8 cellular contexts compared by ENCODE assay signal in the genomic region with DNA sequence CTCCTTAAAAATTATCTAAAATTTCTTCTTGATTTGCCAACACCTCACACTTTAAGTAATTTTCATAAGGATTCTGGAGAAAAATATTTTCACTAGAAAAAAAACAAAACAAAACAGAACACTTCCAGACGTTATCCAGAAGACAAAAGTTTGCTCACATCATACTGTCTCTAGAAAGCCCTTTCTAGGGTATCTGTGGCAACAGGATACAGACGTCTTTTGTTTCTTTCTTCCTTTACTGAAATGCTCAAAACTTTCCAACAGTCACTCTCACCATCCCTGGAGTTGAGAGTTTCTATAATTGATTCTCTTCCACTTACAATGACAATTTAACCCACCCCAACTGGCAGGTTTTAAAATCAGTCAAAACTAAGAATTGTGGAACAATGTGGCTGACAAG. TPM values are rescaled to one million over a fixed set of nuclear protein-coding genes. Genes with fewer than 3 reads are reported as not detected.
A peak's percentile ranks its signal among the peaks of the same experiment; 100 is the strongest.
DNase-seq lines count a peak whose midpoint lies in the region; ATAC-seq and TF ChIP-seq lines count a peak whose summit lies in the region.

No MANE protein-coding gene starts in this region.

- no peaks in the 10 kb centered on the region for H3K9me3 ChIP-seq in SU-DHL-6 (ENCODE audit: insufficient read depth, low read length)
- H3K9me3 ChIP-seq in gastrocnemius medialis = no peaks in the 10 kb centered on the region

- no peak overlapping the region for H3K4me3 ChIP-seq in SU-DHL-6 (ENCODE audit: insufficient read depth, low read length, poor library complexity, severe bottlenecking)
- no peak overlapping the region for H3K4me3 ChIP-seq in gastrocnemius medialis

- H4K20me1 ChIP-seq in SU-DHL-6 (ENCODE audit: low read depth, low read length) = peaks cover 4% of the 10 kb centered on the region; the same call in 1 of the 2 replicates

- peaks cover 14% of the 10 kb centered on the region for H3F3A ChIP-seq in SU-DHL-6 (ENCODE audit: insufficient read depth)

- TF ChIP-seq POLR2A in gastrocnemius medialis (IDR thresholded peaks at IDR 0.05) = no peak

- no peaks in the 10 kb centered on the region for H3K27me3 Mint-ChIP-seq in T-helper 1 cell treated with Interleukin-12 subunit alpha and Interleukin-12 subunit beta and Interleukin-4 antibody, amounts not matched to agents 30 μg/mL and 1 μg/mL, for 36 hours (ENCODE audit: low read depth)

- peak overlapping the region; percentile 94 for H3K27ac Mint-ChIP-seq in T-helper 1 cell treated with Interleukin-12 subunit alpha and Interleukin-12 subunit beta and Interleukin-4 antibody, amounts not matched to agents 30 μg/mL and 1 μg/mL, for 36 hours

- H3K27ac ChIP-seq in SU-DHL-6 (ENCODE audit: low read depth, low read length) (peak overlapping the region; percentile 2), epithelial cell of prostate (peak overlapping the region; percentile 94), gastrocnemius medialis (peak overlapping the region; percentile 98 to 100 (median 99))

- DNase-seq in T-helper 1 cell (no peak), epithelial cell of prostate (ENCODE audit: low read depth, low spot score) (no peak), gastrocnemius medialis (no peak), ureter (ENCODE audit: low spot score) (no peak)

- H3K9me2 ChIP-seq in SU-DHL-6 (replicated peaks; ENCODE audit: insufficient read depth, low read length) = no peaks in the 10 kb centered on the region

- TF ChIP-seq CTCF in SU-DHL-6 (IDR thresholded peaks at IDR 0.05; ENCODE audit: insufficient read depth, low read length, poor library complexity, severe bottlenecking) (no peak), gastrocnemius medialis (IDR thresholded peaks at IDR 0.05 in 4 of 5, conservative IDR thresholded peaks at IDR 0.05 in 1 of 5) (no peak)

- H3K9me3 Mint-ChIP-seq in T-helper 1 cell treated with Interleukin-12 subunit alpha and Interleukin-12 subunit beta and Interleukin-4 antibody, amounts not matched to agents 30 μg/mL and 1 μg/mL, for 36 hours = no peaks in the 10 kb centered on the region

- in situ Hi-C loops in gastrocnemius medialis (cut with MboI; ENCODE audit: low sequenced_read_pairs in 4 of 4) = loop anchor here in 3 of 4 donors (10.0 to 25.0 kb wide), 2 partner anchors 50 to 118 kb away; a partner anchor contains a TSS

- peak overlapping the region; percentile 88 for H3K4me3 Mint-ChIP-seq in T-helper 1 cell treated with Interleukin-12 subunit alpha and Interleukin-12 subunit beta and Interleukin-4 antibody, amounts not matched to agents 30 μg/mL and 1 μg/mL, for 36 hours

- no peak overlapping the region for H2AFZ ChIP-seq in SU-DHL-6 (ENCODE audit: low read depth, low read length, severe bottlenecking)

- H3K4me1 Mint-ChIP-seq in T-helper 1 cell treated with Interleukin-12 subunit alpha and Interleukin-12 subunit beta and Interleukin-4 antibody, amounts not matched to agents 30 μg/mL and 1 μg/mL, for 36 hours (ENCODE audit: low read depth) = peaks cover 64% of the 10 kb centered on the region

- intact Hi-C loops in gastrocnemius medialis (cut with DNase I; ENCODE audit: low total_unique reads) = loop anchor here (10.0 kb wide), 1 partner anchor 270 kb away; no protein-coding TSS in a partner anchor

- H3K36me3 ChIP-seq in SU-DHL-6 (ENCODE audit: low read length) (peaks cover 6% of the 10 kb centered on the region; the same call in 1 of the 2 replicates), gastrocnemius medialis (no peaks in the 10 kb centered on the region)

- H3K9ac ChIP-seq in SU-DHL-6 (ENCODE audit: low read length) = 0 out of 2 replicates have a peak overlapping the region, but pooled peaks have one; percentile 99

- H3K4me2 ChIP-seq in SU-DHL-6 (ENCODE audit: low read depth, low read length, poor library complexity, severe bottlenecking) = peak overlapping the region; percentile 96

- H3K79me2 ChIP-seq in SU-DHL-6 (ENCODE audit: insufficient read depth, low read length) = peaks cover 83% of the 10 kb centered on the region

- H3K27me3 ChIP-seq in SU-DHL-6 (ENCODE audit: low read length) = no peaks in the 10 kb centered on the region
- no peaks in the 10 kb centered on the region for H3K27me3 ChIP-seq in gastrocnemius medialis

- H3K36me3 Mint-ChIP-seq in T-helper 1 cell treated with Interleukin-12 subunit alpha and Interleukin-12 subunit beta and Interleukin-4 antibody, amounts not matched to agents 30 μg/mL and 1 μg/mL, for 36 hours (ENCODE audit: low read depth) = peaks cover 26% of the 10 kb centered on the region

- peaks cover 76 to 78% of the 10 kb centered on the region in 2 donors for H3K4me1 ChIP-seq in gastrocnemius medialis

- ATAC-seq in gastrocnemius medialis = no peak
- no peak for ATAC-seq in GM18511 (IDR thresholded peaks at IDR 0.05; ENCODE audit: unreplicated experiment)
- ATAC-seq in HG02610 (IDR thresholded peaks at IDR 0.05; ENCODE audit: unreplicated experiment) = no peak

RNA-seq across cellular contexts. Expression of a gene that starts 2.6 kb away (rescaled TPM):
- total RNA-seq in gastrocnemius medialis (10 to 100 TPM; 33.9 to 41.7 (median 37.9) TPM), ureter (64.1 TPM)

RNA-seq across cellular contexts. Expression of a gene that starts 51.8 kb away (rescaled TPM):
- total RNA-seq in gastrocnemius medialis (10 to 100 TPM; 35.2 to 64.5 (median 51.2) TPM), ureter (49.9 TPM)

RNA-seq across cellular contexts. Expression of a gene that starts 56.9 kb away (rescaled TPM):
- total RNA-seq in gastrocnemius medialis = 100 to 1,000 TPM; 215 to 302 (median 259) TPM
- total RNA-seq in ureter = 170 TPM

Comparison
In these comparisons a context has a peak if more than half of its experiments do, and no peak if none do; other contexts are left out.
1. H3K27ac ChIP-seq: peak in every context shown above with its lines; median percentile 99 in gastrocnemius medialis; 94 in epithelial cell of prostate; 2 in SU-DHL-6.